In the genomic region with DNA sequence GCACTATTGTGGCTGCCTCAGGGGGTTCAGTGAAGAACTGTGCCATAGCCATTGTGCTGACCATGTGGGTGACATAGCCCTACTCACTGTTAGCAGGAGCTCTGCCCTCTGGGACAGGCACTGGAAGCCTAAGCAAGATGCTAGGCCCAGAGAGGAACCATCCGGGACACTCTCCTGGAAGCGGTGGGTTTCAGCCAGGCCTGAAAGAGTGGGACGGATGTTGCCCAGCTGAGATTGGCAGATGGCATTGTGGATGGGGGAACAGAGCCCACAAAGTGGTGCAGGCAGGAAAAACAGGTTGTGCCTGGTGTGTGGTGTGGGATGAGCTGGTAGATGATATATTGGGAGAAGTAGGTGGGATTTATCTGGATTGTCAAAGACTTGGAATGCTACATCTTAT, we compare ENCODE assay signal across 23 cellular contexts.
"Had no signal": no experiment of that assay in that cellular context is flagged by ENCODE, and none has a peak within 500 bp of the region (broad histone marks: within the 10 kb centered on the region; RNA-seq: fewer than 3 reads in every experiment).

No MANE protein-coding gene starts in this region.

- H3K36me3 ChIP-seq: colonic mucosa, esophagus squamous epithelium, gastrocnemius medialis, heart left ventricle, left lung, lower lobe of right lung had no signal

- H3K79me2 ChIP-seq: hepatocyte had no signal

- H3K4me3 ChIP-seq: colonic mucosa, esophagus squamous epithelium, gastrocnemius medialis, heart left ventricle, hepatocyte, left lung, lower lobe of right lung, mucosa of descending colon had no signal

- H3K4me1 ChIP-seq: colonic mucosa, esophagus squamous epithelium, gastrocnemius medialis, heart left ventricle, left lung, lower lobe of right lung had no signal

- H2AFZ ChIP-seq: hepatocyte had no signal

- H3K27me3 ChIP-seq: colonic mucosa, gastrocnemius medialis, hepatocyte had no signal

- FAIRE-seq: endometrium had no signal

- H3K27ac ChIP-seq: colonic mucosa, epithelial cell of prostate, esophagus squamous epithelium, gastrocnemius medialis, heart left ventricle, hepatocyte, left lung, lower lobe of right lung had no signal

- H3K9me3 ChIP-seq: colonic mucosa, esophagus squamous epithelium, gastrocnemius medialis, heart left ventricle, left lung, lower lobe of right lung, mucosa of descending colon had no signal

- H3K4me2 ChIP-seq: hepatocyte had no signal

- DNase-seq: colonic mucosa; cortex of kidney; effector CD8-positive, alpha-beta T cell; effector memory CD8-positive, alpha-beta T cell; endodermal cell; erythroblast; esophagus squamous epithelium; foreskin fibroblast; foreskin melanocyte; gastrocnemius medialis; immature natural killer cell; islet precursor cell; left cardiac atrium; left ventricle myocardium superior; lower lobe of right lung; mesenchymal stem cell; mucosa of descending colon; naive B cell had no signal
